ENCODE assay signal across 16 cellular contexts in the genomic region with DNA sequence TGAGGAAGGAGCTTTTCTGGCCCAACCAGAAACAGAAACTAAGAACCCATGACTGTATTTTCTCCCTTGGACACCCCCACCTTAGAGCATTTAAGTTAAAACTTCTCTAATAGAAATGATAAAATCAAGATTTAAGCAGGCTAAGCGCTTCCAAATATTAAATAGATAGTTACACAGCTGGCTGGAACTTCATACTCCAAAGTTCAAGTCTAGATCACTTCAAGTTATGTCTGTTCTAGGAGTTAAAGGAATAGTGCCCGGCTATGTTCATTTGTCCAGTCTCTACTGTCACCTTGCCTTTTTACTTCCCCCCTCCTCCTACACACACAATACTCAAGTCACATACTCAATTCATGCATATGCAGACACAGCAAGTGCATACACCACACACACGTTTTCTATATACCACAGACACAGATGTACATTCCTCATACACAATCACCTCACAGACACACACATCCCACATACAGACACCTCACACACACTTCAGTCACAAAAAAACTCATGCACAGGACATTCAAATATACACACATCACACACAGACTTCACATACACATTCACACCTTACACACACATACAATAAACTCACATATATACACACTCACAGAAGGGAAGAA.
DNase-seq lines count a peak whose midpoint lies in the region; ATAC-seq, FAIRE-seq and TF ChIP-seq lines count a peak whose summit lies in the region.
"Had no signal": no experiment of that assay in that cellular context is flagged by ENCODE, and none has a peak within 500 bp of the region (broad histone marks: within the 10 kb centered on the region; RNA-seq: fewer than 3 reads in every experiment).

No MANE protein-coding gene starts in this region.

- H3K27me3 Mint-ChIP-seq in nephron (ENCODE audit: low read depth) = no peaks in the 10 kb centered on the region
- H3K27me3 Mint-ChIP-seq in activated CD8-positive, alpha-beta T cell treated with anti-CD3 and anti-CD28 coated beads, Interleukin-2, amount 10 ng/mL, durations not matched to agents 7 days and 5 days (ENCODE audit: low read depth) = peaks cover 3% of the 10 kb centered on the region
- H3K27me3 Mint-ChIP-seq: CD4-positive, alpha-beta T cell had no signal

- CTCF ChIA-PET in activated CD8-positive, alpha-beta T cell treated with anti-CD3 and anti-CD28 coated beads, Interleukin-2, amount 10 ng/mL, durations not matched to agents 7 days and 5 days (lab: Charles Lee) = no interaction called here

- H3K9me3 Mint-ChIP-seq in nephron = no peaks in the 10 kb centered on the region
- H3K9me3 Mint-ChIP-seq in activated CD8-positive, alpha-beta T cell treated with anti-CD3 and anti-CD28 coated beads, Interleukin-2, amount 10 ng/mL, durations not matched to agents 7 days and 5 days (ENCODE audit: insufficient read depth) = no peaks in the 10 kb centered on the region
- H3K9me3 Mint-ChIP-seq: CD4-positive, alpha-beta T cell had no signal

- POLR2A ChIA-PET in activated CD8-positive, alpha-beta T cell treated with anti-CD3 and anti-CD28 coated beads, Interleukin-2, amount 10 ng/mL, durations not matched to agents 7 days and 5 days (lab: Charles Lee) = no interaction called here

- FAIRE-seq in HTR-8/SVneo (lab: Jason Lieb, UNC) = peak; percentile 68

- H3K4me1 Mint-ChIP-seq in nephron = peaks cover 4% of the 10 kb centered on the region
- H3K4me1 Mint-ChIP-seq in activated CD8-positive, alpha-beta T cell treated with anti-CD3 and anti-CD28 coated beads, Interleukin-2, amount 10 ng/mL, durations not matched to agents 7 days and 5 days (ENCODE audit: low read depth) = peaks cover 9% of the 10 kb centered on the region

- H3K4me3 Mint-ChIP-seq in nephron = no peak overlapping the region
- H3K4me3 Mint-ChIP-seq in activated CD8-positive, alpha-beta T cell treated with anti-CD3 and anti-CD28 coated beads, Interleukin-2, amount 10 ng/mL, durations not matched to agents 7 days and 5 days = no peak overlapping the region
- H3K4me3 Mint-ChIP-seq: CD4-positive, alpha-beta T cell had no signal

- ATAC-seq in activated CD8-positive, alpha-beta T cell treated with anti-CD3 and anti-CD28 coated beads, Interleukin-2, amount 10 ng/mL, durations not matched to agents 7 days and 5 days = no peak
- no peak for ATAC-seq in HG03460 (IDR thresholded peaks at IDR 0.05; ENCODE audit: unreplicated experiment)

- TF ChIP-seq CTCF in nephron (IDR thresholded peaks at IDR 0.05; ENCODE audit: unreplicated experiment in 3 of 3) = no peak

- DNase-seq in HTR-8/SVneo (ENCODE audit: insufficient read length, low spot score) = no peak
- DNase-seq in OCI-M1 (lab: John Stamatoyannopoulos, UW) = peak; percentile 81
- DNase-seq in mucosa of gallbladder (ENCODE audit: low spot score) = no peak
- no peak for DNase-seq in activated CD8-positive, alpha-beta T cell treated with anti-CD3 and anti-CD28 coated beads, Interleukin-2, amount 10 ng/mL, durations not matched to agents 7 days and 5 days
- no peak for DNase-seq in GOT3 (lab: John Stamatoyannopoulos, UW)
- DNase-seq: BE2C; CD4-positive, alpha-beta T cell; NCI-H1105 treated with DMSO at 0.1 percent for 48 hours; NCI-H1694 treated with DMSO at 0.1 percent for 48 hours; NCI-H2107; NCI-H2227 treated with DMSO at 0.1 percent for 48 hours; NCI-H526 treated with DMSO at 0.1 percent for 48 hours; SHP77; SK-N-SH had no signal

- H3K36me3 Mint-ChIP-seq in nephron (ENCODE audit: low read depth) = no peaks in the 10 kb centered on the region
- no peaks in the 10 kb centered on the region for H3K36me3 Mint-ChIP-seq in activated CD8-positive, alpha-beta T cell treated with anti-CD3 and anti-CD28 coated beads, Interleukin-2, amount 10 ng/mL, durations not matched to agents 7 days and 5 days (ENCODE audit: low read depth)

- peak overlapping the region; percentile 0 to 14 (median 2) for H3K27ac Mint-ChIP-seq in nephron
- H3K27ac Mint-ChIP-seq in activated CD8-positive, alpha-beta T cell treated with anti-CD3 and anti-CD28 coated beads, Interleukin-2, amount 10 ng/mL, durations not matched to agents 7 days and 5 days = no peak overlapping the region
- H3K27ac Mint-ChIP-seq: CD4-positive, alpha-beta T cell had no signal
